8 cellular contexts compared by ENCODE assay signal in the genomic region with DNA sequence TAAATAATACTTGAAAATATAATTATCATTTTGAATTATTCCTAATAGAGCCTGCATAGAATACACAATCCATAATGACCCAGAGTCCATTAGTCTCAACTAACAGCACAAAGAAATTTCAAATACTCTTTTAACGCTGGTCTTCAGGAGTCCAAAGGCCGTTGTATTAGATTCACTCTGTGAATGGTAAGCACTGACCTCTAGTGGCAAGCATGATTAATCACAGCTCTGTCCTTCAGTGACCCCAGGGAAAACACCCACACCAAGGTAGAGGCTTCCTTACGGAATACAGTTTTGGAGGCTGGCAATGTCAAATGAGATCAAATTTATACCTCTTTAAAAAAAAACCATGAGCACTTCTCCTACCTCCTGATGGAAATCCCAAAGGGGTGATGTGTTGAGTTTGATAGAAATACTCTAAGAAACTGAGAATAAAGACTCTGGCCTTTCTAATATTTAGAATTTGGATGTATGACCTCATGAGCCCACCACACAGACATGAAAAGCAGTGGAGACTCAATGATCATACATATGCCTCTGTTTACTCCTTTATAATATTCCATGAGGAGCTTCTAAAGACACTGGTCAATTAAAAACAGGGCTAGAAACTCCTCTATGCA.
DNase-seq lines count a peak whose midpoint lies in the region; TF ChIP-seq lines count a peak whose summit lies in the region.

No MANE protein-coding gene starts in this region.

- no peak overlapping the region for H3K4me3 ChIP-seq in AG04450 (ENCODE audit: low read depth, low read length)
- no peak overlapping the region for H3K4me3 ChIP-seq in Karpas-422 (ENCODE audit: low read length)
- no peak overlapping the region for H3K4me3 ChIP-seq in SU-DHL-6 (ENCODE audit: insufficient read depth, low read length, poor library complexity, severe bottlenecking)
- H3K4me3 ChIP-seq in fibroblast of pulmonary artery (replicated peaks; ENCODE audit: low read depth, low read length), result no peak overlapping the region

- POLR2A ChIA-PET in AG04450 (lab: Yijun Ruan, JAX), result no interaction called here

- H3K27ac ChIP-seq in AG04450 (ENCODE audit: low read depth, low read length) (no peak overlapping the region), Karpas-422 (ENCODE audit: low read length) (no peak overlapping the region), SU-DHL-6 (ENCODE audit: low read depth, low read length) (no peak overlapping the region)

- CTCF ChIA-PET in AG04450 (lab: Charles Lee), result interaction anchor here (0.5 to 3.2 kb wide), 34 partner anchors 7 to 917 kb away, joined by 3 to 21 read pairs (median 4); a partner anchor contains a TSS

- no peaks in the 10 kb centered on the region for H3K4me1 ChIP-seq in Karpas-422 (ENCODE audit: low read length)

- H3K9ac ChIP-seq in Karpas-422 (ENCODE audit: low read length), result no peak overlapping the region
- no peak overlapping the region for H3K9ac ChIP-seq in SU-DHL-6 (ENCODE audit: low read length)

- H3K27me3 ChIP-seq in AG04450 (ENCODE audit: control insufficient read depth, insufficient read depth, low read length) (no peaks in the 10 kb centered on the region), Karpas-422 (ENCODE audit: low read length) (no peaks in the 10 kb centered on the region), SU-DHL-6 (ENCODE audit: low read length) (no peaks in the 10 kb centered on the region)

- peak; percentile 77 for TF ChIP-seq CTCF in AG04450 (IDR thresholded peaks at IDR 0.05; ENCODE audit: low read depth, low read length)
- TF ChIP-seq CTCF in GM12801 (IDR thresholded peaks at IDR 0.05; ENCODE audit: extremely low read depth, insufficient read length), result peak; percentile 23
- peak; percentile 26 for TF ChIP-seq CTCF in SU-DHL-6 (IDR thresholded peaks at IDR 0.05; ENCODE audit: insufficient read depth, low read length, poor library complexity, severe bottlenecking)
- peak; percentile 85 for TF ChIP-seq CTCF in fibroblast of pulmonary artery (IDR thresholded peaks at IDR 0.05; ENCODE audit: low read length, missing control alignments)

- H3K36me3 ChIP-seq in Karpas-422 (ENCODE audit: insufficient read depth, low read length) (no peaks in the 10 kb centered on the region), SU-DHL-6 (ENCODE audit: low read length) (no peaks in the 10 kb centered on the region)

- H3K9me3 ChIP-seq in AG04450 (ENCODE audit: control insufficient read depth, insufficient read depth, low read length), result no peaks in the 10 kb centered on the region
- no peaks in the 10 kb centered on the region for H3K9me3 ChIP-seq in Karpas-422 (ENCODE audit: low read length)
- no peaks in the 10 kb centered on the region for H3K9me3 ChIP-seq in SU-DHL-6 (ENCODE audit: insufficient read depth, low read length)

- H2AFZ ChIP-seq in Karpas-422 (ENCODE audit: low read length), result no peak overlapping the region
- no peak overlapping the region for H2AFZ ChIP-seq in SU-DHL-6 (ENCODE audit: low read depth, low read length, severe bottlenecking)

- H3F3A ChIP-seq in SU-DHL-6 (ENCODE audit: insufficient read depth), result no peaks in the 10 kb centered on the region

- DNase-seq in AG04450 (ENCODE audit: low read depth, low spot score), result peak; percentile 21
- DNase-seq in HCEC 1CT, result peak; percentile 50
- peak; percentile 82 for DNase-seq in Karpas-422
- DNase-seq in fibroblast of pulmonary artery (ENCODE audit: low read depth), result peak; percentile 76
- DNase-seq in non-pigmented ciliary epithelial cell (ENCODE audit: low read depth), result peak; percentile 37
- no peak for DNase-seq in activated effector memory CD4-positive, alpha-beta T cell treated with Interleukin-2 at 50 U/mL for 16 hours

- H3K79me2 ChIP-seq in Karpas-422 (ENCODE audit: low read length), result no peaks in the 10 kb centered on the region
- no peaks in the 10 kb centered on the region for H3K79me2 ChIP-seq in SU-DHL-6 (ENCODE audit: insufficient read depth, low read length)

- no peaks in the 10 kb centered on the region for H3K9me2 ChIP-seq in Karpas-422 (replicated peaks; ENCODE audit: insufficient read depth, low read length)
- H3K9me2 ChIP-seq in SU-DHL-6 (replicated peaks; ENCODE audit: insufficient read depth, low read length), result no peaks in the 10 kb centered on the region

- H4K20me1 ChIP-seq in Karpas-422 (ENCODE audit: insufficient read depth, low read depth, low read length) (no peaks in the 10 kb centered on the region), SU-DHL-6 (ENCODE audit: low read depth, low read length) (no peaks in the 10 kb centered on the region)

- no peak overlapping the region for H3K4me2 ChIP-seq in Karpas-422 (ENCODE audit: low read depth, low read length, poor library complexity, severe bottlenecking)
- H3K4me2 ChIP-seq in SU-DHL-6 (ENCODE audit: low read depth, low read length, poor library complexity, severe bottlenecking), result no peak overlapping the region

Comparison
In these comparisons a context has a peak if more than half of its experiments do, and no peak if none do; other contexts are left out.
1. CTCF ChIP-seq: peak in every context shown above with its lines; median percentile 85 in fibroblast of pulmonary artery; 77 in AG04450; 26 in SU-DHL-6; 23 in GM12801.